Comparison of ENCODE assay signal across 12 cellular contexts in the genomic region with DNA sequence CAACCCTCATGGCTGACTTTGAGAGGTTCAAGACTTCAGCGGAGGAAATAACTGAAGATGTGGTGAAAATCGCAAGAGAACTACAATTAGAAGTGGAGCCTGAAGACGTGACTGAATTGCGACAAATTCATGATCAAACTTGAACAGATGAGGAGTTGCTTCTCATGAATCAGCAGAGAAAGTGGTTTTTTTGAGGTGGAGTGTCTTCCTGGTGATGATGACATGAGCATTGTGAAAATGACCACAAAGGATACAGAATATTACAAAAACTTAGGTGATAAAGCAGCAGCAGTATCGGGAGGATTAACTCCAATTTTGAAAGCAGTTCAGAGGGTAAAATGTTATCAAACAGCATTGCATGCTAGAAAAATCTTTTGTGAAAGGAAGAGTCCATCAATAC. TPM values are rescaled to one million over a fixed set of nuclear protein-coding genes. Genes with fewer than 3 reads are reported as not detected.
DNase-seq lines count a peak whose midpoint lies in the region; ATAC-seq lines count a peak whose summit lies in the region.
"Not testable (repeated sequence)": the region's sequence is repeated elsewhere in the genome, so short reads cannot be mapped to it uniquely, and the experiment has no call there.
"Had no signal": no experiment of that assay in that cellular context is flagged by ENCODE, and none has a peak within 500 bp of the region (broad histone marks: within the 10 kb centered on the region; RNA-seq: fewer than 3 reads in every experiment).

No MANE protein-coding gene starts in this region.

- H3K27me3 Mint-ChIP-seq in activated CD8-positive, alpha-beta T cell treated with anti-CD3 and anti-CD28 coated beads, Interleukin-2, amount 10 ng/mL, durations not matched to agents 7 days and 5 days (ENCODE audit: low read depth); activated T-helper 17 cell treated with anti-CD3 and anti-CD28 coated beads, Interleukin-2, amount 50 U/mL, for 72 hours; activated naive CD8-positive, alpha-beta T cell treated with anti-CD3 and anti-CD28 coated beads, Interleukin-2, amount 50 U/mL, for 24 hours; naive thymus-derived CD4-positive, alpha-beta T cell: not testable (repeated sequence)

- H3K4me1 Mint-ChIP-seq in activated CD8-positive, alpha-beta T cell treated with anti-CD3 and anti-CD28 coated beads, Interleukin-2, amount 10 ng/mL, durations not matched to agents 7 days and 5 days (ENCODE audit: low read depth); activated T-helper 17 cell treated with anti-CD3 and anti-CD28 coated beads, Interleukin-2, amount 50 U/mL, for 72 hours; activated naive CD8-positive, alpha-beta T cell treated with anti-CD3 and anti-CD28 coated beads, Interleukin-2, amount 50 U/mL, for 24 hours; naive thymus-derived CD4-positive, alpha-beta T cell; stimulated activated effector memory CD8-positive, alpha-beta T cell treated with anti-CD3 and anti-CD28 coated beads, Interleukin-12 subunit alpha, Interleukin-12 subunit beta, amount 100 ng/mL, for 72 hours: not testable (repeated sequence)

- DNase-seq in activated CD8-positive, alpha-beta T cell treated with anti-CD3 and anti-CD28 coated beads, Interleukin-2, amount 10 ng/mL, durations not matched to agents 7 days and 5 days; activated naive CD8-positive, alpha-beta T cell treated with anti-CD3 and anti-CD28 coated beads, Interleukin-2, amount 50 U/mL, for 24 hours; naive thymus-derived CD4-positive, alpha-beta T cell; stimulated activated effector memory CD8-positive, alpha-beta T cell treated with anti-CD3 and anti-CD28 coated beads, Interleukin-12 subunit alpha, Interleukin-12 subunit beta, amount 100 ng/mL, for 72 hours (ENCODE audit: low spot score in 2 of 2): not testable (repeated sequence)

- not testable (repeated sequence) for H3K4me1 ChIP-seq in naive thymus-derived CD4-positive, alpha-beta T cell (ENCODE audit: control insufficient read depth in 2 of 2, insufficient read depth in 2 of 2, low read length in 2 of 2)

- not testable (repeated sequence) for H3K9me3 ChIP-seq in naive thymus-derived CD4-positive, alpha-beta T cell (ENCODE audit: control insufficient read depth in 2 of 3, low read length in 3 of 3)

- CTCF ChIA-PET in activated CD8-positive, alpha-beta T cell treated with anti-CD3 and anti-CD28 coated beads, Interleukin-2, amount 10 ng/mL, durations not matched to agents 7 days and 5 days (lab: Charles Lee); naive thymus-derived CD4-positive, alpha-beta T cell (lab: Charles Lee): not testable (repeated sequence)

- POLR2A ChIA-PET in activated CD8-positive, alpha-beta T cell treated with anti-CD3 and anti-CD28 coated beads, Interleukin-2, amount 10 ng/mL, durations not matched to agents 7 days and 5 days (lab: Charles Lee); naive thymus-derived CD4-positive, alpha-beta T cell (lab: Charles Lee): not testable (repeated sequence)

- peak; percentile 64 for ATAC-seq in activated CD8-positive, alpha-beta T cell treated with anti-CD3 and anti-CD28 coated beads, Interleukin-2, amount 10 ng/mL, durations not matched to agents 7 days and 5 days
- ATAC-seq in activated T-helper 17 cell treated with anti-CD3 and anti-CD28 coated beads, Interleukin-2, amount 50 U/mL, for 72 hours (replicated peaks) = peak; percentile 77
- peak; percentile 54 for ATAC-seq in activated naive CD8-positive, alpha-beta T cell treated with anti-CD3 and anti-CD28 coated beads, Interleukin-2, amount 50 U/mL, for 24 hours
- ATAC-seq in naive thymus-derived CD4-positive, alpha-beta T cell = peak; percentile 61
- peak; percentile 86 for ATAC-seq in stimulated activated effector memory CD8-positive, alpha-beta T cell treated with anti-CD3 and anti-CD28 coated beads, Interleukin-12 subunit alpha, Interleukin-12 subunit beta, amount 100 ng/mL, for 72 hours

- H3K4me3 ChIP-seq in naive thymus-derived CD4-positive, alpha-beta T cell (ENCODE audit: low read length) = not testable (repeated sequence)

- H3K27ac ChIP-seq in naive thymus-derived CD4-positive, alpha-beta T cell (ENCODE audit: low read depth, low read length) = not testable (repeated sequence)

- H3K9me3 Mint-ChIP-seq in activated CD8-positive, alpha-beta T cell treated with anti-CD3 and anti-CD28 coated beads, Interleukin-2, amount 10 ng/mL, durations not matched to agents 7 days and 5 days (ENCODE audit: insufficient read depth); activated T-helper 17 cell treated with anti-CD3 and anti-CD28 coated beads, Interleukin-2, amount 50 U/mL, for 72 hours; activated naive CD8-positive, alpha-beta T cell treated with anti-CD3 and anti-CD28 coated beads, Interleukin-2, amount 50 U/mL, for 24 hours; naive thymus-derived CD4-positive, alpha-beta T cell; stimulated activated effector memory CD8-positive, alpha-beta T cell treated with anti-CD3 and anti-CD28 coated beads, Interleukin-12 subunit alpha, Interleukin-12 subunit beta, amount 100 ng/mL, for 72 hours: not testable (repeated sequence)

- intact Hi-C loops in naive thymus-derived CD4-positive, alpha-beta T cell (cut with micrococcal nuclease) = not testable (repeated sequence)

- not testable (repeated sequence) for H3K36me3 ChIP-seq in naive thymus-derived CD4-positive, alpha-beta T cell (ENCODE audit: control insufficient read depth in 2 of 3, insufficient read depth in 3 of 3, low read length in 3 of 3)

- H3K27me3 ChIP-seq in naive thymus-derived CD4-positive, alpha-beta T cell (ENCODE audit: control insufficient read depth in 2 of 2, insufficient read depth in 2 of 2, low read length in 2 of 2) = not testable (repeated sequence)

- not testable (repeated sequence) for H3K4me3 Mint-ChIP-seq in activated CD8-positive, alpha-beta T cell treated with anti-CD3 and anti-CD28 coated beads, Interleukin-2, amount 10 ng/mL, durations not matched to agents 7 days and 5 days; activated T-helper 17 cell treated with anti-CD3 and anti-CD28 coated beads, Interleukin-2, amount 50 U/mL, for 72 hours; activated naive CD8-positive, alpha-beta T cell treated with anti-CD3 and anti-CD28 coated beads, Interleukin-2, amount 50 U/mL, for 24 hours; naive thymus-derived CD4-positive, alpha-beta T cell; stimulated activated effector memory CD8-positive, alpha-beta T cell treated with anti-CD3 and anti-CD28 coated beads, Interleukin-12 subunit alpha, Interleukin-12 subunit beta, amount 100 ng/mL, for 72 hours

- not testable (repeated sequence) for H3K36me3 Mint-ChIP-seq in activated CD8-positive, alpha-beta T cell treated with anti-CD3 and anti-CD28 coated beads, Interleukin-2, amount 10 ng/mL, durations not matched to agents 7 days and 5 days (ENCODE audit: low read depth); activated T-helper 17 cell treated with anti-CD3 and anti-CD28 coated beads, Interleukin-2, amount 50 U/mL, for 72 hours (ENCODE audit: low read depth); activated naive CD8-positive, alpha-beta T cell treated with anti-CD3 and anti-CD28 coated beads, Interleukin-2, amount 50 U/mL, for 24 hours (ENCODE audit: low read depth); naive thymus-derived CD4-positive, alpha-beta T cell; stimulated activated effector memory CD8-positive, alpha-beta T cell treated with anti-CD3 and anti-CD28 coated beads, Interleukin-12 subunit alpha, Interleukin-12 subunit beta, amount 100 ng/mL, for 72 hours

- not testable (repeated sequence) for H3K27ac Mint-ChIP-seq in activated CD8-positive, alpha-beta T cell treated with anti-CD3 and anti-CD28 coated beads, Interleukin-2, amount 10 ng/mL, durations not matched to agents 7 days and 5 days; activated T-helper 17 cell treated with anti-CD3 and anti-CD28 coated beads, Interleukin-2, amount 50 U/mL, for 72 hours; activated naive CD8-positive, alpha-beta T cell treated with anti-CD3 and anti-CD28 coated beads, Interleukin-2, amount 50 U/mL, for 24 hours; naive thymus-derived CD4-positive, alpha-beta T cell; stimulated activated effector memory CD8-positive, alpha-beta T cell treated with anti-CD3 and anti-CD28 coated beads, Interleukin-12 subunit alpha, Interleukin-12 subunit beta, amount 100 ng/mL, for 72 hours

RNA-seq across cellular contexts. Expression of gene CR1, which starts 40.3 kb away (rescaled TPM):
- total RNA-seq in activated CD8-positive, alpha-beta T cell treated with anti-CD3 and anti-CD28 coated beads, Interleukin-2, amount 10 ng/mL, durations not matched to agents 7 days and 5 days = under 1 TPM; 0.08 to 0.16 TPM
- total RNA-seq in activated T-helper 17 cell treated with anti-CD3 and anti-CD28 coated beads, Interleukin-2, amount 50 U/mL, for 72 hours = under 1 TPM; 0.17 to 0.19 TPM
- 10 to 100 TPM in 2 of 5 experiments, 1 to 10 TPM in 2, under 1 TPM in 1; 0.19 to 50.1 (median 2.8) TPM for total RNA-seq in naive thymus-derived CD4-positive, alpha-beta T cell
- 1 to 10 TPM; 4.3 to 8.9 TPM for polyA plus RNA-seq in naive thymus-derived CD4-positive, alpha-beta T cell
- total RNA-seq: A172, A673, Calu3, Daoy, G401, H4 had no signal
- polyA plus RNA-seq: BJ had no signal
